8 cellular contexts compared by ENCODE assay signal in genomic region chr6:16332175-16332542, GRCh38.
DNase-seq lines count a peak whose midpoint lies in the region; ATAC-seq and TF ChIP-seq lines count a peak whose summit lies in the region.

No MANE protein-coding gene starts in this region.

- H3K27me3 ChIP-seq in right atrium auricular region: no peaks in the 10 kb centered on the region

- intact Hi-C loops in sciatic nerve (cut with DNase I): loop anchor here (5.0 to 10.0 kb wide), 2 partner anchors 75 to 433 kb away; partner anchors contain the start of gene ATXN1

- DNase-seq in NCI-H524 (lab: John Stamatoyannopoulos, UW) (peak; percentile 72 to 79), NCI-H524 treated with DMSO at 0.1 percent for 48 hours (lab: John Stamatoyannopoulos, UW) (no peak), NCI-H1092 treated with DMSO at 0.1 percent for 48 hours (lab: John Stamatoyannopoulos, UW) (peak; percentile 32), T-helper 1 cell (peak; percentile 52 to 80 (median 71)), amygdala (lab: John Stamatoyannopoulos, UW) (peak in 55 of 56 donors; percentile 6 to 89 (median 63)), right atrium auricular region (ENCODE audit: low spot score) (peak; percentile 91), sciatic nerve (ENCODE audit: low spot score) (peak; percentile 90)

- ATAC-seq in HG02759 (IDR thresholded peaks at IDR 0.05; ENCODE audit: unreplicated experiment) (peak; percentile 83), sciatic nerve (peak; percentile 85)

- H3K9me3 ChIP-seq in right atrium auricular region: no peaks in the 10 kb centered on the region

- H3K27ac ChIP-seq in right atrium auricular region: peak overlapping the region in 1 of 2 donors; percentile 5

- H3K4me1 ChIP-seq in right atrium auricular region: peaks cover 0 to 47% of the 10 kb centered on the region in 2 donors

- no peak overlapping the region for H3K4me3 ChIP-seq in right atrium auricular region

- peak; percentile 73 to 91 for TF ChIP-seq CTCF in right atrium auricular region (IDR thresholded peaks at IDR 0.05)

- peaks cover 2% of the 10 kb centered on the region for H3K36me3 ChIP-seq in right atrium auricular region
